ENCODE assay signal across 18 cellular contexts in genomic region chr13:61531383-61532065, GRCh38.
DNase-seq lines count a peak whose midpoint lies in the region; ATAC-seq and TF ChIP-seq lines count a peak whose summit lies in the region.
"Had no signal": no experiment of that assay in that cellular context is flagged by ENCODE, and none has a peak within 500 bp of the region (broad histone marks: within the 10 kb centered on the region; RNA-seq: fewer than 3 reads in every experiment).

No MANE protein-coding gene starts in this region.

- intact Hi-C loops in Panc1 (cut with micrococcal nuclease; ENCODE audit: unreplicated experiment) = no loop called here

- ATAC-seq in GM21360 (IDR thresholded peaks at IDR 0.05; ENCODE audit: unreplicated experiment) = peak; percentile 84
- no peak for ATAC-seq in Panc1
- ATAC-seq in GM18861 (IDR thresholded peaks at IDR 0.05; ENCODE audit: unreplicated experiment) = no peak
- no peak for ATAC-seq in GM19035 (IDR thresholded peaks at IDR 0.05; ENCODE audit: unreplicated experiment)
- ATAC-seq: K562; sciatic nerve; stimulated activated naive CD8-positive, alpha-beta T cell treated with anti-CD3 and anti-CD28 coated beads, Interleukin-15, Interleukin-2, amounts not matched to agents 100 U/mL and 50 U/mL, for 24 hours had no signal

- H3K4me1 ChIP-seq in Panc1 (ENCODE audit: control insufficient read depth, insufficient read depth, low read length) = no peaks in the 10 kb centered on the region
- H3K4me1 ChIP-seq: esophagus squamous epithelium had no signal

- no peak overlapping the region for H3K27ac ChIP-seq in Panc1 (ENCODE audit: low read length)
- H3K27ac ChIP-seq: esophagus squamous epithelium had no signal

- no peaks in the 10 kb centered on the region for H3K36me3 ChIP-seq in Panc1 (ENCODE audit: control insufficient read depth, insufficient read depth, low read length)
- H3K36me3 ChIP-seq: esophagus squamous epithelium had no signal

- no peak for TF ChIP-seq CTCF in Panc1 (IDR thresholded peaks at IDR 0.05)

- H3K9me3 ChIP-seq in Panc1 (ENCODE audit: control insufficient read depth, insufficient read depth, low read depth, low read length) = no peaks in the 10 kb centered on the region
- H3K9me3 ChIP-seq: esophagus squamous epithelium had no signal

- in situ Hi-C loops in Panc1 (cut with HindIII; ENCODE audit: low pct_unique_long_range_greater_than_20kb, low sequenced_read_pairs) = no loop called here

- peak; percentile 2 for DNase-seq in HuH-7 (ENCODE audit: low spot score)
- peak; percentile 0 for DNase-seq in Panc1 (ENCODE audit: low read depth, low spot score)
- DNase-seq in medulla oblongata (ENCODE audit: extremely low spot score) = peak; percentile 30
- no peak for DNase-seq in NCI-H1092 (lab: John Stamatoyannopoulos, UW)
- DNase-seq: activated CD4-positive, alpha-beta T cell treated with anti-CD3 and anti-CD28 coated beads, Interleukin-2, amount 50 U/mL, for 1 hour; activated naive CD4-positive, alpha-beta T cell; anterior cingulate cortex; esophagus squamous epithelium; immature natural killer cell; NCI-H1417 treated with DMSO at 0.1 percent for 48 hours; NCI-H2171; NCI-H526 treated with DMSO at 0.1 percent for 48 hours; stimulated activated naive CD8-positive, alpha-beta T cell treated with anti-CD3 and anti-CD28 coated beads, Interleukin-15, Interleukin-2, amounts not matched to agents 100 U/mL and 50 U/mL, for 24 hours had no signal

- BruUV-seq in Panc1 (replicated peaks; lab: Mats Ljungman, UMichigan) = no TSS peak

- CTCF ChIA-PET in Panc1 (lab: Charles Lee) = no interaction called here

- POLR2A ChIA-PET in Panc1 (lab: Charles Lee) = no interaction called here

- H3K27me3 ChIP-seq in Panc1 (ENCODE audit: control insufficient read depth, insufficient read depth, low read length) = no peaks in the 10 kb centered on the region
- H3K27me3 ChIP-seq: esophagus squamous epithelium had no signal

- no peak overlapping the region for H3K4me3 ChIP-seq in Panc1 (ENCODE audit: low read depth in 2 of 2, low read length in 2 of 2)
- H3K4me3 ChIP-seq: esophagus squamous epithelium, K562 had no signal
